ENCODE assay signal across 1 cellular context in genomic region chr9:135454737-135455136, GRCh38.
TF ChIP-seq lines count a peak whose summit lies in the region.

No MANE protein-coding gene starts in this region.

TF ChIP-seq in GM23338, 12 proteins besides CTCF, POLR2A, EP300 and RAD21 (continued from another document):
- TF ChIP-seq ZNF331 (CRISPR knock-in tag; IDR thresholded peaks at IDR 0.05; ENCODE audit: low read depth) (peak; percentile 56; the same call in 1 of the 2 replicates), EZH2 (IDR thresholded peaks at IDR 0.05; ENCODE audit: low read depth, unreplicated experiment) (no peak), POLR2AphosphoS5 (IDR thresholded peaks at IDR 0.05; ENCODE audit: low read depth) (no peak)
TF ChIP-seq in GM23338: peak in this region for 1.
